Comparison of ENCODE assay signal across 1 cellular context in genomic region chr16:29995911-29996772, GRCh38.
TF ChIP-seq lines count a peak whose summit lies in the region.

INO80E (plus strand) TSS chr16:29996241; CDS start chr16:29996311, 70 bp downstream.

TF ChIP-seq in K562, 482 proteins besides CTCF, POLR2A, EP300 and RAD21 (continued from another document and continues in another):
- TF ChIP-seq MGA (IDR thresholded peaks at IDR 0.05) (no peak), ZNF212 (CRISPR knock-in tag; IDR thresholded peaks at IDR 0.05) (no peak), SNIP1 (IDR thresholded peaks at IDR 0.05; ENCODE audit: low read depth) (no peak), HEY1 (CRISPR knock-in tag; IDR thresholded peaks at IDR 0.05; ENCODE audit: borderline replicate concordance) (no peak), NCOA6 (IDR thresholded peaks at IDR 0.05) (peak; percentile 37; the same call in 1 of the 2 replicates), MNT (conservative IDR thresholded peaks at IDR 0.05) (peak; percentile 79 to 87), KAT2B (IDR thresholded peaks at IDR 0.05; ENCODE audit: low read depth, low read length) (no peak), ZNF77 (CRISPR knock-in tag; IDR thresholded peaks at IDR 0.05) (no peak), TAF1 (IDR thresholded peaks at IDR 0.05; ENCODE audit: control insufficient read depth, extremely low read depth, insufficient read depth, low read length, severe bottlenecking) (peak; percentile 76), SUPT5H (IDR thresholded peaks at IDR 0.05) (peak; percentile 81), SIN3B (IDR thresholded peaks at IDR 0.05; ENCODE audit: low read depth) (peak; percentile 92), CBFB (CRISPR knock-in tag; IDR thresholded peaks at IDR 0.05) (no peak), STAT5A (IDR thresholded peaks at IDR 0.05; ENCODE audit: borderline replicate concordance, low read length) (no peak), LCOR (CRISPR knock-in tag; IDR thresholded peaks at IDR 0.05) (no peak), SMAD2 (IDR thresholded peaks at IDR 0.05; ENCODE audit: low read depth, low read length) (no peak), HMGXB4 (CRISPR knock-in tag; IDR thresholded peaks at IDR 0.05) (0 out of 2 replicates have a peak, but pooled peaks have one; percentile 51), GATA2 (CRISPR knock-in tag; IDR thresholded peaks at IDR 0.05) (no peak), GABPB1 (CRISPR knock-in tag; IDR thresholded peaks at IDR 0.05) (peak; percentile 92), SNRNP70 (optimal IDR thresholded peaks at IDR 0.05; ENCODE audit: low read depth, low read length) (no peak), ATF2 (CRISPR knock-in tag; IDR thresholded peaks at IDR 0.05) (no peak), CREBBP (IDR thresholded peaks at IDR 0.05; ENCODE audit: low read depth, low read length) (no peak), SNAPC5 (CRISPR knock-in tag; IDR thresholded peaks at IDR 0.05) (no peak), CREB3L1 (IDR thresholded peaks at IDR 0.05; ENCODE audit: borderline replicate concordance, low read depth) (peak; percentile 62), WHSC1 (IDR thresholded peaks at IDR 0.05; ENCODE audit: low read length) (no peak), ARNT (IDR thresholded peaks at IDR 0.05) (peak in 1 of 2 experiments; percentile 48; a peak in 1 of 4 replicates), SMAD1 (IDR thresholded peaks at IDR 0.05; ENCODE audit: low read depth, low read length, partially characterized antibody) (no peak), MXD1 (CRISPR knock-in tag; IDR thresholded peaks at IDR 0.05; ENCODE audit: borderline replicate concordance, poor library complexity, severe bottlenecking) (no peak), FOXK1 (CRISPR knock-in tag; IDR thresholded peaks at IDR 0.05; ENCODE audit: borderline replicate concordance) (no peak), MED1 (CRISPR knock-in tag; IDR thresholded peaks at IDR 0.05; ENCODE audit: borderline replicate concordance) (no peak), ZKSCAN8 (CRISPR knock-in tag; IDR thresholded peaks at IDR 0.05) (no peak; the same call in 1 of the 2 replicates), TRIM28 (IDR thresholded peaks at IDR 0.05) (no peak), FOXJ2 (tag; IDR thresholded peaks at IDR 0.05) (peak; percentile 69; the same call in 1 of the 2 replicates), ZNF217 (CRISPR knock-in tag; IDR thresholded peaks at IDR 0.05) (no peak), ZNF695 (CRISPR knock-in tag; IDR thresholded peaks at IDR 0.05) (no peak), ZNF696 (CRISPR knock-in tag; conservative IDR thresholded peaks at IDR 0.05) (no peak), POLR3A (IDR thresholded peaks at IDR 0.05; ENCODE audit: borderline replicate concordance, extremely low read depth, insufficient read depth, insufficient read length) (no peak), EHMT2 (IDR thresholded peaks at IDR 0.05) (no peak), BHLHE40 (IDR thresholded peaks at IDR 0.05; ENCODE audit: low read length) (peak; percentile 93), ZEB2 (IDR thresholded peaks at IDR 0.05) (no peak), ZNF197 (CRISPR knock-in tag; IDR thresholded peaks at IDR 0.05; ENCODE audit: low read depth) (no peak), CBX2 (IDR thresholded peaks at IDR 0.05; ENCODE audit: insufficient read depth, low read length, poor library complexity, severe bottlenecking) (no peak), ZNF584 (CRISPR knock-in tag; IDR thresholded peaks at IDR 0.05; ENCODE audit: low read depth) (0 out of 2 replicates have a peak, but pooled peaks have one; percentile 53), POLR3G (IDR thresholded peaks at IDR 0.05; ENCODE audit: extremely low read depth, insufficient read length, insufficient replicate concordance) (no peak), CCNT2 (IDR thresholded peaks at IDR 0.05; ENCODE audit: borderline replicate concordance, extremely low read depth, insufficient read length, low read depth, low read length) (peak; percentile 57), SREBF1 (IDR thresholded peaks at IDR 0.05; ENCODE audit: borderline replicate concordance, low read depth, low read length) (no peak), COPS2 (conservative IDR thresholded peaks at IDR 0.05) (no peak), RBM15 (IDR thresholded peaks at IDR 0.05; ENCODE audit: insufficient read depth, low read length) (no peak), ZNF408 (CRISPR knock-in tag; IDR thresholded peaks at IDR 0.05; ENCODE audit: low read depth) (no peak), ZNF347 (CRISPR knock-in tag; IDR thresholded peaks at IDR 0.05; ENCODE audit: low read depth) (no peak), ZNF121 (CRISPR knock-in tag; conservative IDR thresholded peaks at IDR 0.05) (no peak), ERF (CRISPR knock-in tag; IDR thresholded peaks at IDR 0.05) (0 out of 2 replicates have a peak, but pooled peaks have one; percentile 14)
